In the genomic region with DNA sequence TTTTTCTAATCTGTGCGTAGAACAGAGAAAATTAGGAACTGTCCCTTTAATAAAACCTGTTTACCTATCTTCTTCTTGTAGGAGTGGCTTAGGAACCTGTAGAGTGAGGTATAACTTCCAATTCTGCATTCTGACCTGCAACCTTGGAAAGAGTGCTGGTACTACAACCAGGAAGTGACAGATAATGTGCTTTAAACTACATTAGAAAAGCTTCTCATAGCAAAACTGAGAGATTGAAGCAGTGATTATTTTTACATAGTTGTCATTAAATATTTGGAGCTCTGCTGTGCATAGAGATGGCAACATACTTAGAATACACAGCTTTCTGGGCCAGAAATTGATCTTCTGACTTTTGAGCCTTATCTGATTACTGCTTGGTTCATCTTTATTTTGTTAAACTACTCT, we compare ENCODE assay signal across 1 cellular context.
TF ChIP-seq lines count a peak whose summit lies in the region.

No MANE protein-coding gene starts in this region.

TF ChIP-seq in HEK293, 187 proteins besides CTCF, POLR2A, EP300 and RAD21 (continued from another document):
- TF ChIP-seq, protein P1, sequence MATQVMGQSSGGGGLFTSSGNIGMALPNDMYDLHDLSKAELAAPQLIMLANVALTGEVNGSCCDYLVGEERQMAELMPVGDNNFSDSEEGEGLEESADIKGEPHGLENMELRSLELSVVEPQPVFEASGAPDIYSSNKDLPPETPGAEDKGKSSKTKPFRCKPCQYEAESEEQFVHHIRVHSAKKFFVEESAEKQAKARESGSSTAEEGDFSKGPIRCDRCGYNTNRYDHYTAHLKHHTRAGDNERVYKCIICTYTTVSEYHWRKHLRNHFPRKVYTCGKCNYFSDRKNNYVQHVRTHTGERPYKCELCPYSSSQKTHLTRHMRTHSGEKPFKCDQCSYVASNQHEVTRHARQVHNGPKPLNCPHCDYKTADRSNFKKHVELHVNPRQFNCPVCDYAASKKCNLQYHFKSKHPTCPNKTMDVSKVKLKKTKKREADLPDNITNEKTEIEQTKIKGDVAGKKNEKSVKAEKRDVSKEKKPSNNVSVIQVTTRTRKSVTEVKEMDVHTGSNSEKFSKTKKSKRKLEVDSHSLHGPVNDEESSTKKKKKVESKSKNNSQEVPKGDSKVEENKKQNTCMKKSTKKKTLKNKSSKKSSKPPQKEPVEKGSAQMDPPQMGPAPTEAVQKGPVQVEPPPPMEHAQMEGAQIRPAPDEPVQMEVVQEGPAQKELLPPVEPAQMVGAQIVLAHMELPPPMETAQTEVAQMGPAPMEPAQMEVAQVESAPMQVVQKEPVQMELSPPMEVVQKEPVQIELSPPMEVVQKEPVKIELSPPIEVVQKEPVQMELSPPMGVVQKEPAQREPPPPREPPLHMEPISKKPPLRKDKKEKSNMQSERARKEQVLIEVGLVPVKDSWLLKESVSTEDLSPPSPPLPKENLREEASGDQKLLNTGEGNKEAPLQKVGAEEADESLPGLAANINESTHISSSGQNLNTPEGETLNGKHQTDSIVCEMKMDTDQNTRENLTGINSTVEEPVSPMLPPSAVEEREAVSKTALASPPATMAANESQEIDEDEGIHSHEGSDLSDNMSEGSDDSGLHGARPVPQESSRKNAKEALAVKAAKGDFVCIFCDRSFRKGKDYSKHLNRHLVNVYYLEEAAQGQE (tag by site-specific recombination; IDR thresholded peaks at IDR 0.05) = no peak
- TF ChIP-seq SETDB1 (IDR thresholded peaks at IDR 0.05; ENCODE audit: insufficient read length, low read length) (no peak), ZNF561 (tag by site-specific recombination; IDR thresholded peaks at IDR 0.05; ENCODE audit: borderline replicate concordance) (no peak)
